ENCODE assay signal across 19 cellular contexts in the genomic region with DNA sequence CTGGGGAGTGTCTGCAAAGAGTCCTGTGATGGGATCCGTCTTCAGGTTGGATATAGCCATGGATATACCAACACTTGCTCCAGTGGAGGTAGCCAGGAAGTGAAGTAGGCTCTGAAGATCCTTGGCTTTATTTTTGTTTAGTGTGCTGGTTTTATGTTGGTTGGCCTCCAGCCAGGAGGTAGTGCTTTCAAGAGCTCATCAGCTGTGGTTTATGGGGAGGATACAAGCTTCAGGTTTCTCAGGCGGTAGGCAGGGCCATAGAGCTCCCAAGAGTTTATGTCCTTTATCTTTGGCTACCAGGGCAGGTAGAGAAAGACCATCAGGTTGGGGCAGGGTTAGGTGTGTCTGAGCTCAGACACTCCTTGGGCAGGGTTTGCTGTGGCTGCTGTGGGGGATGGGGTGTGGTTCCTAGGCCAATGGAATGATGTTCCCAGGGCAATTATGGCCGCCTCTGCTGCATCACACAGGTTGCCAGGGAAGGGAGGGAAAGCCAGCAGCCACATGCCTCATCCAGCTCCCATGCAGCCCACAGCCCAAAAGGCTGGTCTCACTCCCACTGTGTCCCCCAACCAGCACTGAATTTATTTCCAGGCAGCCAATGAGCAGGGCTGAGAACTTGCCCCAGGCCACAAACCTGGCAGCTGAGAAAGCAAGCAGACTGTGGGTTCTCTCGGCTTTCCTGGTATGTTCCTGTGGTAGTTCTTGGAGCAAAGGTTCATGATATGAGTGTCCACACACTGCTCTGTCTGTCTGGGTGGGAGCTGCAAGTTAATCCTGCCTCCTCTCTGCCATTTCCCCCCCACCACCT.
DNase-seq lines count a peak whose midpoint lies in the region; ATAC-seq and TF ChIP-seq lines count a peak whose summit lies in the region.
"Had no signal": no experiment of that assay in that cellular context is flagged by ENCODE, and none has a peak within 500 bp of the region (broad histone marks: within the 10 kb centered on the region; RNA-seq: fewer than 3 reads in every experiment).

No MANE protein-coding gene starts in this region.

- TF ChIP-seq EP300 in sigmoid colon (IDR thresholded peaks at IDR 0.05), result no peak

- H3K27ac Mint-ChIP-seq in activated CD4-positive, alpha-beta T cell treated with anti-CD3 and anti-CD28 coated beads for 36 hours, result peak overlapping the region; percentile 3
- H3K27ac Mint-ChIP-seq in effector memory CD8-positive, alpha-beta T cell, result no peak overlapping the region
- H3K27ac Mint-ChIP-seq: endodermal cell had no signal

- no peak for TF ChIP-seq POLR2A in sigmoid colon (IDR thresholded peaks at IDR 0.05)

- H3K36me3 Mint-ChIP-seq in activated CD4-positive, alpha-beta T cell treated with anti-CD3 and anti-CD28 coated beads for 36 hours (ENCODE audit: low read depth), result peaks cover 5% of the 10 kb centered on the region
- H3K36me3 Mint-ChIP-seq in effector memory CD8-positive, alpha-beta T cell (ENCODE audit: insufficient read depth), result no peaks in the 10 kb centered on the region

- DNase-seq in activated CD4-positive, alpha-beta T cell treated with anti-CD3 and anti-CD28 coated beads for 36 hours, result no peak
- no peak for DNase-seq in activated CD4-positive, alpha-beta T cell treated with anti-CD3 and anti-CD28 coated beads, Interleukin-2, amount 50 U/mL, for 48 hours
- peak; percentile 66 for DNase-seq in Jurkat, Clone E6-1 (ENCODE audit: low read depth, low spot score)
- no peak for DNase-seq in RWPE2 (ENCODE audit: low spot score)
- peak; percentile 55 for DNase-seq in sigmoid colon
- DNase-seq in Kasumi-1 (lab: John Stamatoyannopoulos, UW), result no peak
- no peak for DNase-seq in effector memory CD8-positive, alpha-beta T cell
- no peak for DNase-seq in stimulated activated naive CD8-positive, alpha-beta T cell treated with anti-CD3 and anti-CD28 coated beads, Interleukin-15, Interleukin-2, amounts not matched to agents 100 U/mL and 50 U/mL, for 24 hours
- DNase-seq: activated naive CD4-positive, alpha-beta T cell treated with anti-CD3 and anti-CD28 coated beads, Interleukin-2, amount 50 U/mL, for 16 hours; activated T-cell treated with anti-CD3 and anti-CD28 coated beads for 4 hours; Calu3; endodermal cell; KBM-7; left lung; NCI-H1930; stimulated activated naive CD8-positive, alpha-beta T cell treated with anti-CD3 and anti-CD28 coated beads, Interleukin-15, amount 100 ng/mL, for 72 hours; T1000 had no signal

- peak; percentile 30 for ATAC-seq in activated CD4-positive, alpha-beta T cell treated with anti-CD3 and anti-CD28 coated beads for 36 hours
- peak; percentile 27; the same call in 1 of the 3 replicates for ATAC-seq in RWPE2 (ENCODE audit: low read depth)
- ATAC-seq in effector memory CD8-positive, alpha-beta T cell (replicated peaks), result no peak
- ATAC-seq in stimulated activated naive CD8-positive, alpha-beta T cell treated with anti-CD3 and anti-CD28 coated beads, Interleukin-15, Interleukin-2, amounts not matched to agents 100 U/mL and 50 U/mL, for 24 hours, result no peak
- ATAC-seq: left lung; stimulated activated naive CD8-positive, alpha-beta T cell treated with anti-CD3 and anti-CD28 coated beads, Interleukin-15, amount 100 ng/mL, for 72 hours had no signal

- intact Hi-C loops in activated CD4-positive, alpha-beta T cell treated with anti-CD3 and anti-CD28 coated beads for 36 hours (cut with DNase I, micrococcal nuclease), result no loop called here
- intact Hi-C loops in sigmoid colon (cut with DNase I), result no loop called here

- peaks cover 15% of the 10 kb centered on the region for H3K9me3 Mint-ChIP-seq in activated CD4-positive, alpha-beta T cell treated with anti-CD3 and anti-CD28 coated beads for 36 hours (ENCODE audit: low read depth)
- peaks cover 4 to 25% of the 10 kb centered on the region in 2 donors for H3K9me3 Mint-ChIP-seq in effector memory CD8-positive, alpha-beta T cell

- H3K36me3 ChIP-seq in RWPE2 (ENCODE audit: low read depth) (no peaks in the 10 kb centered on the region), sigmoid colon (no peaks in the 10 kb centered on the region)
- H3K36me3 ChIP-seq: left lung, SJSA1, vagina had no signal

- no peak overlapping the region for H3K4me3 ChIP-seq in Jurkat, Clone E6-1 (ENCODE audit: low read length)
- no peak overlapping the region for H3K4me3 ChIP-seq in RWPE2 (ENCODE audit: severe bottlenecking)
- H3K4me3 ChIP-seq in sigmoid colon, result no peak overlapping the region
- H3K4me3 ChIP-seq: left lung, SJSA1, vagina had no signal

- no peaks in the 10 kb centered on the region for H3K27me3 Mint-ChIP-seq in activated CD4-positive, alpha-beta T cell treated with anti-CD3 and anti-CD28 coated beads for 36 hours
- H3K27me3 Mint-ChIP-seq in effector memory CD8-positive, alpha-beta T cell, result peaks cover 55 to 73% of the 10 kb centered on the region in 2 donors
- H3K27me3 Mint-ChIP-seq: stimulated activated naive CD8-positive, alpha-beta T cell treated with anti-CD3 and anti-CD28 coated beads, Interleukin-15, amount 100 ng/mL, for 72 hours had no signal

- H3K4me1 ChIP-seq in RWPE2 (ENCODE audit: insufficient read depth, poor library complexity, severe bottlenecking) (no peaks in the 10 kb centered on the region), sigmoid colon (no peaks in the 10 kb centered on the region)
- H3K4me1 ChIP-seq: left lung, SJSA1, vagina had no signal

- TF ChIP-seq CTCF in RWPE2 (IDR thresholded peaks at IDR 0.05; ENCODE audit: poor library complexity, severe bottlenecking) (no peak), sigmoid colon (IDR thresholded peaks at IDR 0.05) (no peak)

- peaks cover 63% of the 10 kb centered on the region for H3K4me1 Mint-ChIP-seq in activated CD4-positive, alpha-beta T cell treated with anti-CD3 and anti-CD28 coated beads for 36 hours
- peaks cover 14 to 16% of the 10 kb centered on the region in 2 donors for H3K4me1 Mint-ChIP-seq in effector memory CD8-positive, alpha-beta T cell (ENCODE audit: low read depth in 2 of 2)
- H3K4me1 Mint-ChIP-seq: endodermal cell had no signal

- H3K9me3 ChIP-seq in RWPE2 (ENCODE audit: severe bottlenecking), result no peaks in the 10 kb centered on the region
- peaks cover 0 to 5% (median 0%) of the 10 kb centered on the region in 4 donors for H3K9me3 ChIP-seq in sigmoid colon
- H3K9me3 ChIP-seq: SJSA1, vagina had no signal

- H3K4me3 Mint-ChIP-seq in activated CD4-positive, alpha-beta T cell treated with anti-CD3 and anti-CD28 coated beads for 36 hours, result no peak overlapping the region
- no peak overlapping the region for H3K4me3 Mint-ChIP-seq in effector memory CD8-positive, alpha-beta T cell
- H3K4me3 Mint-ChIP-seq: endodermal cell; stimulated activated naive CD8-positive, alpha-beta T cell treated with anti-CD3 and anti-CD28 coated beads, Interleukin-15, amount 100 ng/mL, for 72 hours had no signal

- CTCF ChIA-PET in activated CD4-positive, alpha-beta T cell treated with anti-CD3 and anti-CD28 coated beads for 36 hours (lab: Charles Lee), result interaction anchor here (0.8 kb wide), 1 partner anchor 104 kb away, joined by 3 read pairs; no protein-coding TSS in a partner anchor

- H3K27ac ChIP-seq in RWPE2 (ENCODE audit: poor library complexity, severe bottlenecking) (no peak overlapping the region), sigmoid colon (no peak overlapping the region)
- H3K27ac ChIP-seq: left lung, SJSA1, vagina had no signal

- WGBS in sigmoid colon, 2 donors, result 54 to 79% methylated on average over 4 of the region's 4 CpGs

- H3K27me3 ChIP-seq in RWPE2 (ENCODE audit: insufficient read depth, poor library complexity, severe bottlenecking) (no peaks in the 10 kb centered on the region), sigmoid colon (peaks cover 0 to 3% (median 0%) of the 10 kb centered on the region in 3 donors)
- H3K27me3 ChIP-seq: vagina had no signal

- POLR2A ChIA-PET in activated CD4-positive, alpha-beta T cell treated with anti-CD3 and anti-CD28 coated beads for 36 hours (lab: Charles Lee), result no interaction called here

Comparison
In these comparisons a context has a peak if more than half of its experiments do, and no peak if none do; other contexts are left out.
1. ATAC-seq: peak in activated CD4-positive, alpha-beta T cell treated with anti-CD3 and anti-CD28 coated beads for 36 hours (single experiment) and RWPE2 (single experiment); none in effector memory CD8-positive, alpha-beta T cell (single experiment) and stimulated activated naive CD8-positive, alpha-beta T cell treated with anti-CD3 and anti-CD28 coated beads, Interleukin-15, Interleukin-2, amounts not matched to agents 100 U/mL and 50 U/mL, for 24 hours (single experiment).
2. DNase-seq: peak in Jurkat, Clone E6-1 (single experiment) and sigmoid colon (single experiment); none in activated CD4-positive, alpha-beta T cell treated with anti-CD3 and anti-CD28 coated beads for 36 hours (single experiment), activated CD4-positive, alpha-beta T cell treated with anti-CD3 and anti-CD28 coated beads, Interleukin-2, amount 50 U/mL, for 48 hours (0 of 2), RWPE2 (single experiment), Kasumi-1 (0 of 2), effector memory CD8-positive, alpha-beta T cell (0 of 3) and stimulated activated naive CD8-positive, alpha-beta T cell treated with anti-CD3 and anti-CD28 coated beads, Interleukin-15, Interleukin-2, amounts not matched to agents 100 U/mL and 50 U/mL, for 24 hours (single experiment).